In the genomic region with DNA sequence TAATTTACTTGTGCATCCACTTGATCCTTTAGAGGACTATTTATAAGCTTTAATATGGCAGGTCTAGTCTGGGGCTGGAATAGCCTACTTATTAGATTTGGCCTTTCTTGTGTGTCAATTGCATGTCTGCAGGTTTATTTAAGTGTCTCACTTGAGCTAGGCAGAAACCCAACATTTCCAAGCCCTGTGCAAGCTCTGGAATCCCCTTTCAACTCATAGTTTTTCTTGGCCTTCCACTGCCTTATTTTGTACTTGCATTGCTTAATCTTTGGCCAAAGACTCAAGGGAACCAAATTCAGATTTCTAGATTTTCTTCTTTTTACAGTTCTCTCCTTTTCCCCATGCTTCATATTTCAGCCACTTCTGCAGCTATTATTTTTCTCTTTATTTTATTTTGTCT, we compare ENCODE assay signal across 29 cellular contexts.
"Had no signal": no experiment of that assay in that cellular context is flagged by ENCODE, and none has a peak within 500 bp of the region (broad histone marks: within the 10 kb centered on the region; RNA-seq: fewer than 3 reads in every experiment).

No MANE protein-coding gene starts in this region.

- H3K79me2 ChIP-seq: parathyroid adenoma had no signal

- H3K36me3 ChIP-seq: lower lobe of right lung, right atrium auricular region, transverse colon had no signal

- H3K4me1 ChIP-seq: lower lobe of right lung, parathyroid adenoma, right atrium auricular region, stomach, suprapubic skin, transverse colon had no signal

- H3K27ac Mint-ChIP-seq: activated CD4-positive, alpha-beta T cell treated with anti-CD3 and anti-CD28 coated beads for 36 hours; activated naive CD8-positive, alpha-beta T cell; activated T-cell treated with anti-CD3 and anti-CD28 coated beads, Interleukin-2, amount 50 U/mL, for 72 hours; dendritic cell treated with granulocyte-macrophage colony-stimulating factor and Interleukin-4, amounts not matched to agents 40 ng/mL and 50 ng/mL, for 4 days; endodermal cell; immature natural killer cell; naive thymus-derived CD8-positive, alpha-beta T cell; stimulated activated naive B cell treated with anti-CD40 and anti-IgM and Interleukin-4, amounts not matched to agents 10 μg/mL and 1 μg/mL and 100 μg/mL, for 72 hours had no signal

- ATAC-seq: activated CD4-positive, alpha-beta T cell treated with anti-CD3 and anti-CD28 coated beads for 36 hours; activated T-cell treated with anti-CD3 and anti-CD28 coated beads, Interleukin-2, amount 50 U/mL, for 72 hours; esophagus mucosa; gastroesophageal sphincter; lower lobe of right lung; naive thymus-derived CD8-positive, alpha-beta T cell; stimulated activated naive B cell treated with anti-CD40 and anti-IgM and Interleukin-4, amounts not matched to agents 10 μg/mL and 1 μg/mL and 100 μg/mL, for 72 hours had no signal

- H3K27me3 ChIP-seq: gastroesophageal sphincter, right atrium auricular region, stomach, suprapubic skin, transverse colon had no signal

- H2AFZ ChIP-seq: parathyroid adenoma had no signal

- H3K9me3 Mint-ChIP-seq: endodermal cell, immature natural killer cell, neural crest cell had no signal

- H3K27ac ChIP-seq: gastroesophageal sphincter, lower lobe of right lung, parathyroid adenoma, right atrium auricular region, SK-N-MC, skin epidermis, stomach, suprapubic skin, transverse colon had no signal

- H3K4me3 ChIP-seq: gastroesophageal sphincter, lower lobe of right lung, right atrium auricular region, SK-N-MC, skin epidermis, stomach, suprapubic skin, transverse colon had no signal

- DNase-seq: activated CD4-positive, alpha-beta T cell treated with anti-CD3 and anti-CD28 coated beads for 36 hours; activated CD4-positive, CD25-positive, alpha-beta regulatory T cell; activated naive CD4-positive, alpha-beta T cell; activated T-cell treated with anti-CD3 and anti-CD28 coated beads for 4 hours; activated T-cell treated with anti-CD3 and anti-CD28 coated beads, Interleukin-2, amount 50 U/mL, for 72 hours; central memory CD4-positive, alpha-beta T cell; endodermal cell; hypothalamus; immature natural killer cell; kidney; lower lobe of right lung; mesenchymal stem cell; naive thymus-derived CD8-positive, alpha-beta T cell; nucleus accumbens; stimulated activated CD4-positive, alpha-beta T cell treated with anti-CD3 and anti-CD28 coated beads, Interleukin-12 subunit alpha, Interleukin-12 subunit beta, amount 100 ng/mL, for 4 hours; stimulated activated CD4-positive, alpha-beta T cell treated with anti-CD3 and anti-CD28 coated beads, Interleukin-4, amount 100 ng/mL, for 4 hours; stimulated activated naive B cell treated with anti-CD40 and anti-IgM and Interleukin-4, amounts not matched to agents 10 μg/mL and 1 μg/mL and 100 μg/mL, for 72 hours; stomach; transverse colon had no signal

- H3K4me1 Mint-ChIP-seq: activated CD4-positive, alpha-beta T cell treated with anti-CD3 and anti-CD28 coated beads for 36 hours; immature natural killer cell; naive thymus-derived CD8-positive, alpha-beta T cell; neural crest cell; stimulated activated naive B cell treated with anti-CD40 and anti-IgM and Interleukin-4, amounts not matched to agents 10 μg/mL and 1 μg/mL and 100 μg/mL, for 72 hours had no signal

- H3K9me3 ChIP-seq: lower lobe of right lung, right atrium auricular region, suprapubic skin, transverse colon had no signal

- H3K9ac ChIP-seq: parathyroid adenoma had no signal

- H3K27me3 Mint-ChIP-seq: activated CD4-positive, alpha-beta T cell treated with anti-CD3 and anti-CD28 coated beads for 36 hours; activated naive CD8-positive, alpha-beta T cell; dendritic cell treated with granulocyte-macrophage colony-stimulating factor and Interleukin-4, amounts not matched to agents 40 ng/mL and 50 ng/mL, for 4 days; naive thymus-derived CD8-positive, alpha-beta T cell; stimulated activated naive B cell treated with anti-CD40 and anti-IgM and Interleukin-4, amounts not matched to agents 10 μg/mL and 1 μg/mL and 100 μg/mL, for 72 hours had no signal

- H3K4me3 Mint-ChIP-seq: activated CD4-positive, alpha-beta T cell treated with anti-CD3 and anti-CD28 coated beads for 36 hours; activated naive CD8-positive, alpha-beta T cell; activated T-cell treated with anti-CD3 and anti-CD28 coated beads, Interleukin-2, amount 50 U/mL, for 72 hours; dendritic cell treated with granulocyte-macrophage colony-stimulating factor and Interleukin-4, amounts not matched to agents 40 ng/mL and 50 ng/mL, for 4 days; endodermal cell; immature natural killer cell; naive thymus-derived CD8-positive, alpha-beta T cell; neural crest cell; stimulated activated naive B cell treated with anti-CD40 and anti-IgM and Interleukin-4, amounts not matched to agents 10 μg/mL and 1 μg/mL and 100 μg/mL, for 72 hours had no signal
